In the genomic region with DNA sequence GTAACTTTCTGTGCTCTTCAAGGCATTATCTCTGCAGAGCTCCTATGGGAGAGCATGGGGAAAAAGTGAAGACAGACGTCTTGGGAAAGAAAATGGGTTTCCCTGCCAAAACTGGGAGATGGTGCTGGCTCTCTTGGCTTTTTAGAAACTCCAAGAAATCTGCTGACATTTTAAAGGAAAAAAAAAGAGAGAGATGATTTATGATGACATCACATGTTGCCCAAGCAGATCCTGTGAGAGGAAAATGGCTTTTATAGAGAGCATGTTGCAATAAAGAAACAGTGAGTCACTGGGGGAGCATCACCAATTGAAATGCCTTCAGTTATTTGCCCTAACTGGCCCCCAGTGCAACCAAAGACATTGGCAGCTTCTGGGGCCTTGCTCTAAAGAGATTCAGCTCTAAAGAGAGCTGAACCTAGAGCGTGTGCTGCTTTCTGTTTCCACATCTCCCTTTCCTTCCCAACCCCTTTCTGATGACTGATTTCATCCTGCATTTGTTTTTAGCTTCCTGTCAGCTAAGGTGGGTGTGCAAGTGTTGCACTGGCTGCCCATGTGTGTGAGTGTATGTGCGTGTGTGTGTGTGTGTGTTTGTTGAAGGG, we compare ENCODE assay signal across 11 cellular contexts. TPM values are rescaled to one million over a fixed set of nuclear protein-coding genes. Genes with fewer than 3 reads are reported as not detected.
DNase-seq lines count a peak whose midpoint lies in the region; ATAC-seq and FAIRE-seq lines count a peak whose summit lies in the region.
"Had no signal": no experiment of that assay in that cellular context is flagged by ENCODE, and none has a peak within 500 bp of the region (broad histone marks: within the 10 kb centered on the region; RNA-seq: fewer than 3 reads in every experiment).

No MANE protein-coding gene starts in this region.

- H3K27me3 ChIP-seq in small intestine (ENCODE audit: control insufficient read depth in 2 of 2, insufficient read depth in 2 of 2, low read length in 2 of 2), result no peaks in the 10 kb centered on the region

- no peaks in the 10 kb centered on the region for H3K36me3 ChIP-seq in small intestine (ENCODE audit: control insufficient read depth in 2 of 2, insufficient read depth in 2 of 2, low read length in 2 of 2)

- H3K27ac ChIP-seq in small intestine (ENCODE audit: low read depth in 1 of 2, low read length in 1 of 2), result peak overlapping the region in 1 of 2 donors; percentile 24

- no peaks in the 10 kb centered on the region for H3K4me1 ChIP-seq in small intestine (ENCODE audit: control insufficient read depth in 2 of 2, insufficient read depth in 1 of 2, low read depth in 1 of 2, low read length in 1 of 2)

- H3K4me3 ChIP-seq in small intestine (ENCODE audit: low read depth in 1 of 2, low read length in 2 of 2), result no peak overlapping the region

- DNase-seq in Right ventricle myocardium inferior (ENCODE audit: missing footprints), result no peak
- DNase-seq in cardiac septum (ENCODE audit: low spot score), result no peak
- DNase-seq in brain pericyte (ENCODE audit: low read depth, low spot score), result peak; percentile 46
- peak; percentile 24 for DNase-seq in left kidney (ENCODE audit: low read depth, low spot score)
- DNase-seq in small intestine, result no peak
- no peak for DNase-seq in stimulated activated CD8-positive, alpha-beta memory T cell treated with anti-CD3 and anti-CD28 coated beads, Interleukin-4, amount 100 ng/mL, for 48 hours
- DNase-seq: C1 segment of cervical spinal cord, left colon, NCI-H2171 had no signal

- ATAC-seq in Right ventricle myocardium inferior, result peak; percentile 92
- no peak for ATAC-seq in HG02678 (IDR thresholded peaks at IDR 0.05; ENCODE audit: unreplicated experiment)
- ATAC-seq in HG03439 (IDR thresholded peaks at IDR 0.05; ENCODE audit: unreplicated experiment), result no peak
- ATAC-seq: left colon had no signal

- no peak for FAIRE-seq in small intestine (lab: Jason Lieb, UNC)

- intact Hi-C loops in Right ventricle myocardium inferior (cut with DNase I), result no loop called here
- intact Hi-C loops in cardiac septum (cut with DNase I), result loop anchor here (5.0 to 10.0 kb wide), 2 partner anchors 62 to 186 kb away; no protein-coding TSS in a partner anchor

- no peaks in the 10 kb centered on the region for H3K9me3 ChIP-seq in small intestine (ENCODE audit: control insufficient read depth, low read depth)

- WGBS in small intestine, 3 donors, result 46 to 70% (median 63%) methylated on average over 3 of the region's 3 CpGs

RNA-seq across cellular contexts. Expression of a gene that starts 37.7 kb away (rescaled TPM):
- 22.3 TPM for total RNA-seq in Right ventricle myocardium inferior
- 4.5 TPM for total RNA-seq in cardiac septum
- polyA plus RNA-seq in small intestine, result 10 to 100 TPM in 1 of 3 donors, 1 to 10 TPM in 1, not detected in 1; 5.6 to 16.2 TPM

Comparison
In these comparisons a context has a peak if more than half of its experiments do, and no peak if none do; other contexts are left out.
1. DNase-seq: peak in brain pericyte (single experiment) and left kidney (single experiment); none in Right ventricle myocardium inferior (single experiment), cardiac septum (single experiment), small intestine (single experiment) and stimulated activated CD8-positive, alpha-beta memory T cell treated with anti-CD3 and anti-CD28 coated beads, Interleukin-4, amount 100 ng/mL, for 48 hours (single experiment).